Comparison of ENCODE assay signal across 11 cellular contexts in genomic region chr19:14112051-14112808, GRCh38. TPM values are rescaled to one million over a fixed set of nuclear protein-coding genes. Genes with fewer than 3 reads are reported as not detected.
A peak's percentile ranks its signal among the peaks of the same experiment; 100 is the strongest.
DNase-seq lines count a peak whose midpoint lies in the region; ATAC-seq, FAIRE-seq and TF ChIP-seq lines count a peak whose summit lies in the region.
"Had no signal": no experiment of that assay in that cellular context is flagged by ENCODE, and none has a peak within 500 bp of the region (broad histone marks: within the 10 kb centered on the region; RNA-seq: fewer than 3 reads in every experiment).

No MANE protein-coding gene starts in this region.

- H4K20me1 ChIP-seq in OCI-LY3 (ENCODE audit: insufficient read depth, low read length) = no peaks in the 10 kb centered on the region

- peaks cover 26% of the 10 kb centered on the region for H3K4me1 ChIP-seq in ACC112 (ENCODE audit: control insufficient read depth, insufficient read depth, low read length, unreplicated experiment)
- H3K4me1 ChIP-seq in OCI-LY3 (ENCODE audit: low read length) = peaks cover 27% of the 10 kb centered on the region
- H3K4me1 ChIP-seq in heart right ventricle = peaks cover 37 to 87% (median 75%) of the 10 kb centered on the region in 9 donors
- H3K4me1 ChIP-seq in pancreas = peaks cover 14 to 29% (median 16%) of the 10 kb centered on the region in 3 donors

- no peak for TF ChIP-seq POLR2A in GM18505 (IDR thresholded peaks at IDR 0.05; ENCODE audit: borderline replicate concordance, extremely low read depth, insufficient read depth, insufficient read length)

- 33% methylated on average over 11 to 12 of the region's 12 CpGs for WGBS in heart right ventricle, 2 donors
- 74 to 88% methylated on average over 12 of the region's 12 CpGs for WGBS in pancreas, 2 donors

- peak overlapping the region; percentile 87; the same call in 1 of the 2 replicates for H3K4me2 ChIP-seq in OCI-LY3 (ENCODE audit: low read length)

- TF ChIP-seq CTCF in OCI-LY3 (IDR thresholded peaks at IDR 0.05; ENCODE audit: low read depth, low read length) (no peak), heart right ventricle (IDR thresholded peaks at IDR 0.05) (no peak), pancreas (IDR thresholded peaks at IDR 0.05) (no peak)

- H3K27ac ChIP-seq in ACC112 (ENCODE audit: low read depth, low read length) (peak overlapping the region; percentile 65), OCI-LY3 (ENCODE audit: low read length) (no peak overlapping the region), heart right ventricle (peak overlapping the region; percentile 93 to 100 (median 96)), pancreas (peak overlapping the region; percentile 2 to 23 (median 10))

- no peak overlapping the region for H3K9ac ChIP-seq in OCI-LY3 (ENCODE audit: low read length)

- no peak overlapping the region for H2AFZ ChIP-seq in ACC112 (ENCODE audit: low read length, unreplicated experiment)
- H2AFZ ChIP-seq in OCI-LY3 (ENCODE audit: low read depth, low read length) = no peak overlapping the region

- H3K36me3 ChIP-seq in ACC112 (ENCODE audit: insufficient read depth, low read length) (no peaks in the 10 kb centered on the region), OCI-LY3 (replicated peaks; ENCODE audit: low read depth, low read length) (no peaks in the 10 kb centered on the region), heart right ventricle (peaks cover 0 to 16% (median 0%) of the 10 kb centered on the region in 9 donors), pancreas (no peaks in the 10 kb centered on the region)

- ATAC-seq in heart right ventricle (peak in 7 of 8 donors; percentile 3 to 28 (median 15)), pancreas (no peak), GM18505 (IDR thresholded peaks at IDR 0.05; ENCODE audit: unreplicated experiment) (no peak)

- H3K4me3 ChIP-seq in ACC112 (ENCODE audit: low read depth, low read length) (peak overlapping the region; percentile 69), OCI-LY3 (ENCODE audit: low read length) (no peak overlapping the region), heart right ventricle (peak overlapping the region in 9 of 10 donors; percentile 10 to 51 (median 41)), pancreas (no peak overlapping the region)

- H3K9me3 ChIP-seq in OCI-LY3 (ENCODE audit: insufficient read depth, low read length) = no peaks in the 10 kb centered on the region
- no peaks in the 10 kb centered on the region for H3K9me3 ChIP-seq in heart right ventricle
- no peaks in the 10 kb centered on the region for H3K9me3 ChIP-seq in pancreas

- intact Hi-C loops in heart right ventricle (cut with DNase I) = no loop called here
- intact Hi-C loops in pancreas (cut with DNase I) = no loop called here

- FAIRE-seq in pancreas (lab: Jason Lieb, UNC) = no peak

- H3K27me3 ChIP-seq in ACC112 (ENCODE audit: insufficient read depth, low read length) = no peaks in the 10 kb centered on the region
- H3K27me3 ChIP-seq in OCI-LY3 (ENCODE audit: low read depth, low read length) = no peaks in the 10 kb centered on the region
- H3K27me3 ChIP-seq in heart right ventricle = no peaks in the 10 kb centered on the region
- H3K27me3 ChIP-seq in pancreas = no peaks in the 10 kb centered on the region

- H3K79me2 ChIP-seq in ACC112 (ENCODE audit: control insufficient read depth, insufficient read depth, low read length, unreplicated experiment) (peaks cover 62% of the 10 kb centered on the region), OCI-LY3 (ENCODE audit: low read length) (peaks cover 10% of the 10 kb centered on the region)

- DNase-seq in heart right ventricle (peak; percentile 36 to 53), pancreas (peak in 1 of 6 donors; percentile 59), MV-4-11 (lab: John Stamatoyannopoulos, UW) (no peak), NCI-H82 treated with DMSO at 0.1 percent for 48 hours (lab: John Stamatoyannopoulos, UW; ENCODE audit: unreplicated experiment) (no peak)
- DNase-seq in activated effector memory CD4-positive, alpha-beta T cell treated with anti-CD3 and anti-CD28 coated beads, Interleukin-2, amount 50 U/mL, for 16 hours = no peak
- DNase-seq: activated CD4-positive, alpha-beta T cell treated with anti-CD3 and anti-CD28 coated beads for 4 hours; AML-193; SHP77 had no signal

RNA-seq across cellular contexts. Expression of gene PRKACA, which starts 5.3 kb away (rescaled TPM):
- total RNA-seq in heart right ventricle (100 to 1,000 TPM; 473 to 691 (median 518) TPM), pancreas (10 to 100 TPM; 25.3 to 42.9 (median 35.5) TPM)
- polyA plus RNA-seq in heart right ventricle (100 to 1,000 TPM; 196 to 214 TPM), pancreas (10 to 100 TPM; 27.5 to 28.2 TPM)

RNA-seq across cellular contexts. Expression of gene SAMD1, which starts 21.7 kb away (rescaled TPM):
- total RNA-seq in heart right ventricle (10 to 100 TPM; 26.7 to 53.0 (median 33.7) TPM), pancreas (10 to 100 TPM in 4 of 6 donors, 1 to 10 TPM in 2; 7.9 to 24.3 (median 15.1) TPM)
- polyA plus RNA-seq in heart right ventricle (10 to 100 TPM; 34.4 to 55.3 TPM), pancreas (10 to 100 TPM; 17.2 TPM)

RNA-seq across cellular contexts. Expression of gene ASF1B, which starts 24.2 kb away (rescaled TPM):
- total RNA-seq in heart right ventricle = 1 to 10 TPM in 3 of 10 donors, under 1 TPM in 7; 0.17 to 5.6 (median 0.63) TPM
- under 1 TPM; 0.59 to 0.90 TPM for polyA plus RNA-seq in heart right ventricle
- total RNA-seq in pancreas = 1 to 10 TPM in 2 of 6 donors, under 1 TPM in 4; 0.14 to 1.1 (median 0.41) TPM
- polyA plus RNA-seq in pancreas = under 1 TPM; 0.30 to 0.70 TPM

RNA-seq across cellular contexts. Expression of gene C19orf67, which starts 26.6 kb away (rescaled TPM):
- total RNA-seq in heart right ventricle = not detected
- not detected for polyA plus RNA-seq in heart right ventricle
- total RNA-seq in pancreas = not detected
- not detected for polyA plus RNA-seq in pancreas

RNA-seq across cellular contexts. Expression of gene MISP3, which starts 39.6 kb away (rescaled TPM):
- total RNA-seq in heart right ventricle = 10 to 100 TPM in 1 of 10 donors, 1 to 10 TPM in 9; 3.1 to 10.3 (median 5.9) TPM
- polyA plus RNA-seq in heart right ventricle = 10 to 100 TPM in 1 of 2 donors, 1 to 10 TPM in 1; 5.7 to 12.4 TPM
- total RNA-seq in pancreas = 1 to 10 TPM; 6.4 to 9.4 (median 7.4) TPM
- polyA plus RNA-seq in pancreas = 10 to 100 TPM; 13.3 to 21.4 TPM

Comparison
In these comparisons a context has a peak if more than half of its experiments do, and no peak if none do; other contexts are left out.
1. H3K4me3 ChIP-seq: peak in ACC112 (single experiment) and heart right ventricle (9 of 10); none in OCI-LY3 (single experiment) and pancreas (0 of 4).
2. ATAC-seq: peak in heart right ventricle (7 of 8); none in pancreas (0 of 4) and GM18505 (single experiment).
3. DNase-seq: peak in heart right ventricle (2 of 2); none in MV-4-11 (single experiment), NCI-H82 treated with DMSO at 0.1 percent for 48 hours (single experiment) and activated effector memory CD4-positive, alpha-beta T cell treated with anti-CD3 and anti-CD28 coated beads, Interleukin-2, amount 50 U/mL, for 16 hours (single experiment).
4. RNA of gene PRKACA, which starts 5.3 kb away (total RNA-seq): 473 to 691 TPM in heart right ventricle; 25.3 to 42.9 TPM in pancreas; every median in the first group is over 10 times any median in the second.